1 cellular context compared by ENCODE assay signal in the genomic region with DNA sequence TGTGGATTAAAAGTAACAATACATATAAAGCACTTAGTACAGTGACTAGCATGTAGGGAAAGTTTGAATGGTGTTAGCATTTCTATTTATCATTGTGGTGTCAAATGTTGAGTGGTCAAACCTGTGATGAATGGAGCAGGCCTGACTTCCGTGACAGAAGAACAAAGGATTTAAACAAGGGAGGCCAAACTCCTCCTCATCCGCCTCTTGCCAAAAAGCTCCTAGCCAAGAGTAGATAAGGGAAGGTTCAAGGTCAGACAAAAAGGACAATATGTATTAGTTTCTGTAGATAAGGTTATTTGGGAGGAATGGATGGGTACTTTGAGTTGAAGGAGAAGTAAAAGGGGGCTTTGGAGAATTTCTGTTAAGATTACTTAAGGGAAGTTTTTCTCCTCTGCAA.
A peak's percentile ranks its signal among the peaks of the same experiment; 100 is the strongest.
TF ChIP-seq lines count a peak whose summit lies in the region.

No MANE protein-coding gene starts in this region.

TF ChIP-seq in K562, 482 proteins besides CTCF, POLR2A, EP300 and RAD21:
- TF ChIP-seq, protein P1, sequence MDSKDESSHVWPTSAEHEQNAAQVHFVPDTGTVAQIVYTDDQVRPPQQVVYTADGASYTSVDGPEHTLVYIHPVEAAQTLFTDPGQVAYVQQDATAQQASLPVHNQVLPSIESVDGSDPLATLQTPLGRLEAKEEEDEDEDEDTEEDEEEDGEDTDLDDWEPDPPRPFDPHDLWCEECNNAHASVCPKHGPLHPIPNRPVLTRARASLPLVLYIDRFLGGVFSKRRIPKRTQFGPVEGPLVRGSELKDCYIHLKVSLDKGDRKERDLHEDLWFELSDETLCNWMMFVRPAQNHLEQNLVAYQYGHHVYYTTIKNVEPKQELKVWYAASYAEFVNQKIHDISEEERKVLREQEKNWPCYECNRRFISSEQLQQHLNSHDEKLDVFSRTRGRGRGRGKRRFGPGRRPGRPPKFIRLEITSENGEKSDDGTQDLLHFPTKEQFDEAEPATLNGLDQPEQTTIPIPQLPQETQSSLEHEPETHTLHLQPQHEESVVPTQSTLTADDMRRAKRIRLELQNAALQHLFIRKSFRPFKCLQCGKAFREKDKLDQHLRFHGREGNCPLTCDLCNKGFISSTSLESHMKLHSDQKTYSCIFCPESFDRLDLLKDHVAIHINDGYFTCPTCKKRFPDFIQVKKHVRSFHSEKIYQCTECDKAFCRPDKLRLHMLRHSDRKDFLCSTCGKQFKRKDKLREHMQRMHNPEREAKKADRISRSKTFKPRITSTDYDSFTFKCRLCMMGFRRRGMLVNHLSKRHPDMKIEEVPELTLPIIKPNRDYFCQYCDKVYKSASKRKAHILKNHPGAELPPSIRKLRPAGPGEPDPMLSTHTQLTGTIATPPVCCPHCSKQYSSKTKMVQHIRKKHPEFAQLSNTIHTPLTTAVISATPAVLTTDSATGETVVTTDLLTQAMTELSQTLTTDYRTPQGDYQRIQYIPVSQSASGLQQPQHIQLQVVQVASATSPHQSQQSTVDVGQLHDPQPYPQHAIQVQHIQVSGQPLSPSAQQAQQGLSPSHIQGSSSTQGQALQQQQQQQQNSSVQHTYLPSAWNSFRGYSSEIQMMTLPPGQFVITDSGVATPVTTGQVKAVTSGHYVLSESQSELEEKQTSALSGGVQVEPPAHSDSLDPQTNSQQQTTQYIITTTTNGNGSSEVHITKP (IDR thresholded peaks at IDR 0.05; ENCODE audit: partially characterized antibody), result no peak
- TF ChIP-seq NR2C1 (IDR thresholded peaks at IDR 0.05), result no peak
- TF ChIP-seq NR2C1 (tag; IDR thresholded peaks at IDR 0.05), result 0 out of 2 replicates have a peak, but pooled peaks have one; percentile 31
- TF ChIP-seq MEIS2 (IDR thresholded peaks at IDR 0.05; ENCODE audit: partially characterized antibody), result peak; percentile 61
- TF ChIP-seq ESRRA (IDR thresholded peaks at IDR 0.05; ENCODE audit: borderline replicate concordance, low read depth), result peak; percentile 82
- no peak for TF ChIP-seq GATA2 (CRISPR knock-in tag; IDR thresholded peaks at IDR 0.05)
- TF ChIP-seq SOX6 (IDR thresholded peaks at IDR 0.05), result peak; percentile 55; the same call in 1 of the 2 replicates
- TF ChIP-seq NR2C2 (CRISPR knock-in tag; IDR thresholded peaks at IDR 0.05), result no peak
- peak; percentile 25; the same call in 1 of the 2 replicates for TF ChIP-seq NR2C2 (tag; IDR thresholded peaks at IDR 0.05)
- no peak for TF ChIP-seq KAT7 (CRISPR knock-in tag; IDR thresholded peaks at IDR 0.05; ENCODE audit: borderline replicate concordance)
- TF ChIP-seq NFIC (IDR thresholded peaks at IDR 0.05), result 0 out of 2 replicates have a peak, but pooled peaks have one; percentile 7
- TF ChIP-seq ETV1 (tag; conservative IDR thresholded peaks at IDR 0.05; ENCODE audit: low read depth), result 0 out of 2 replicates have a peak, but pooled peaks have one; percentile 24
